9 cellular contexts compared by ENCODE assay signal in the genomic region with DNA sequence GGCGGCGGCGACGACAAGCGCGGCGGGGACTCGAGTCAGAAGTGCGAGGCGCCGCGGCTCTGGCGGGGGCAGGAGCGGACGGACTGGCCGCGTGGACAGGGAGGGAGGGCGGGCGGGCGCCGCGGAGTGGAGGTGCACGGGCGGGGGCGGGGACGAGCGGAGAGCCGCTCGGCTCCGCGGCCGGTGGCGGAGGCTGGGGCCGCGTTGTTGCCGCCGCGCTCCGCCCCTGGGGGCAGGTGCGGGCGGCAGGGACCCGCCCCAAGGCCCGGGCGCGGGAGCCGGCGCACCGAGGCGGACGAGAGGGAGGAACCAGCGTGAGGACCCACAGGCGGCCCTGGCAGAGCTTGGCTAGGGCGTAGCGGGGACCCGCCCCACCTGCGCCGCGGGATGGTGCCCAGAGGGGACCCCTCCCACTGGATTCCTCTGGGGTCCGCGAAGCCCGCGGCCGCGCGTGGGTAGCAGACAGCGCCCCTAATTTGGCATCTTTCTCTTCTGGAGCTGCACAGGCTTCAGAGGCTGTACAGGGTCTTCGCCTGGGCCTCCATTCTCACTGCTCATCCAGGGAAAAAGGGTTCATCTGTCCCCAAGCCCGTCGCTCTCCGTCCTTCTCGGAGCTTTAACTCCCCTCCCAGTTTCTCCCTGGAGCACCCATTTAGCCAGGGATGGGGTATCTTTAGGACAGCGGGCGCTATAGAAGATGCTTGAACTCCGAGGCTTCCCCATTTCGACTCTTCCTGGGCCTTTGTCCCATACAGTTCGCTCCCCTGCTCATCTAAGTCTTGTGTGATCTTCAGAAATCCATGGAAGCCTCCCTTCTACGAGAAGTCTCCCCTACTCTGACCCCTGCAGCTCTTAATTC. TPM values are rescaled to one million over a fixed set of nuclear protein-coding genes. Genes with fewer than 3 reads are reported as not detected.
DNase-seq lines count a peak whose midpoint lies in the region; ATAC-seq, FAIRE-seq and TF ChIP-seq lines count a peak whose summit lies in the region.
"Had no signal": no experiment of that assay in that cellular context is flagged by ENCODE, and none has a peak within 500 bp of the region (broad histone marks: within the 10 kb centered on the region; RNA-seq: fewer than 3 reads in every experiment).

TMEM163 (minus strand) TSS at position 45 of the 859 bp plus-strand sequence.

- dilution Hi-C loops in endothelial cell of umbilical vein (cut with MboI; ENCODE audit: extremely low pct_ligation_motif_present, low sequenced_read_pairs), result no loop called here

- intact Hi-C loops in endothelial cell of umbilical vein (cut with micrococcal nuclease), result loop anchor here (5.0 kb wide), 1 partner anchor 62 kb away; no protein-coding TSS in a partner anchor

- no TSS peak for BruUV-seq in endothelial cell of umbilical vein (replicated peaks; lab: Mats Ljungman, UMichigan)

- POLR2A ChIA-PET in endothelial cell of umbilical vein (lab: Charles Lee), result no interaction called here

- TF ChIP-seq CTCF in endothelial cell of umbilical vein (IDR thresholded peaks at IDR 0.05; ENCODE audit: extremely low read depth in 1 of 2, insufficient read depth in 1 of 2, low read depth in 1 of 2, low read length in 2 of 2), result no peak

- no peaks in the 10 kb centered on the region for H3K9me1 ChIP-seq in endothelial cell of umbilical vein (replicated peaks; ENCODE audit: control insufficient read depth, extremely low read depth, insufficient read depth, low read length)

- H3K4me1 ChIP-seq in endothelial cell of umbilical vein (ENCODE audit: control insufficient read depth, extremely low read depth, insufficient read depth, low read length), result no peaks in the 10 kb centered on the region

- ATAC-seq in HG03342 (IDR thresholded peaks at IDR 0.05; ENCODE audit: unreplicated experiment) (peak; percentile 56), GM18867 (IDR thresholded peaks at IDR 0.05; ENCODE audit: unreplicated experiment) (no peak)
- peak; percentile 53 to 60 for ATAC-seq in activated CD4-positive, CD25-positive, alpha-beta regulatory T cell treated with anti-CD3 and anti-CD28 coated beads, Interleukin-2, amount 50 U/mL, for 24 hours
- peak; percentile 75 to 82 for ATAC-seq in natural killer cell treated with Interleukin-12 subunit alpha and Interleukin-12 subunit beta and Interleukin-15 and Interleukin-18, amount 100 ng/mL, for 72 hours

- peak within 1 kb of the TSS in 1 of 2 donors; percentile 8 for H3K27ac Mint-ChIP-seq in natural killer cell treated with Interleukin-12 subunit alpha and Interleukin-12 subunit beta and Interleukin-15 and Interleukin-18, amount 100 ng/mL, for 72 hours

- H3K4me3 Mint-ChIP-seq in natural killer cell treated with Interleukin-12 subunit alpha and Interleukin-12 subunit beta and Interleukin-15 and Interleukin-18, amount 100 ng/mL, for 72 hours, result peak within 1 kb of the TSS; percentile 88

- peaks cover 24 to 36% of the 10 kb centered on the region in 2 donors for H3K4me1 Mint-ChIP-seq in natural killer cell treated with Interleukin-12 subunit alpha and Interleukin-12 subunit beta and Interleukin-15 and Interleukin-18, amount 100 ng/mL, for 72 hours (ENCODE audit: low read depth in 2 of 2)

- H2AFZ ChIP-seq in endothelial cell of umbilical vein (ENCODE audit: low read depth, low read length), result peak within 1 kb of the TSS; percentile 66

- H3K79me2 ChIP-seq in endothelial cell of umbilical vein (ENCODE audit: control insufficient read depth, insufficient read depth, low read length), result no peaks in the 10 kb centered on the region

- no peak within 1 kb of the TSS for H3K9ac ChIP-seq in endothelial cell of umbilical vein (replicated peaks; ENCODE audit: extremely low read depth, insufficient read depth, low read length)

- peaks cover 45 to 49% of the 10 kb centered on the region in 2 donors for H3K27me3 Mint-ChIP-seq in natural killer cell treated with Interleukin-12 subunit alpha and Interleukin-12 subunit beta and Interleukin-15 and Interleukin-18, amount 100 ng/mL, for 72 hours

- FAIRE-seq in GM19239 (lab: Jason Lieb, UNC), result no peak
- no peak for FAIRE-seq in endothelial cell of umbilical vein (lab: Jason Lieb, UNC)

- H3K4me3 ChIP-seq in endothelial cell of umbilical vein (replicated peaks in 1 of 3; ENCODE audit: insufficient read depth in 1 of 3, low read depth in 1 of 3, low read length in 3 of 3), result peak within 1 kb of the TSS in 2 of 3 experiments; percentile 24 to 28

- H3K4me2 ChIP-seq in endothelial cell of umbilical vein (ENCODE audit: insufficient read depth, low read length), result peak within 1 kb of the TSS; percentile 31

- CTCF ChIA-PET in endothelial cell of umbilical vein (lab: Charles Lee), result interaction anchor here (1.1 to 1.8 kb wide), 6 partner anchors 10 to 268 kb away, joined by 3 to 6 read pairs (median 5); no protein-coding TSS in a partner anchor

- no peaks in the 10 kb centered on the region for H3K9me3 ChIP-seq in endothelial cell of umbilical vein (replicated peaks; ENCODE audit: control insufficient read depth, insufficient read depth, low read length)
- H3K9me3 ChIP-seq: neutrophil had no signal

- H3K27ac ChIP-seq in endothelial cell of umbilical vein (ENCODE audit: insufficient read depth, low read depth, low read length), result no peak within 1 kb of the TSS
- H3K27ac ChIP-seq: neutrophil had no signal

- DNase-seq in GM19239 (ENCODE audit: insufficient read length, low spot score) (peak; percentile 19), endothelial cell of umbilical vein (ENCODE audit: low read depth, low spot score) (no peak), H4 (ENCODE audit: low spot score) (no peak), T1000 (lab: John Stamatoyannopoulos, UW) (no peak)
- DNase-seq in natural killer cell treated with Interleukin-12 subunit alpha and Interleukin-12 subunit beta and Interleukin-15 and Interleukin-18, amount 100 ng/mL, for 72 hours (ENCODE audit: low spot score), result no peak

- no peaks in the 10 kb centered on the region for H4K20me1 ChIP-seq in endothelial cell of umbilical vein (replicated peaks; ENCODE audit: control insufficient read depth, extremely low read depth, insufficient read depth, low read length)

- H3K36me3 Mint-ChIP-seq in natural killer cell treated with Interleukin-12 subunit alpha and Interleukin-12 subunit beta and Interleukin-15 and Interleukin-18, amount 100 ng/mL, for 72 hours, result no peaks in the 10 kb centered on the region

- H3K36me3 ChIP-seq in endothelial cell of umbilical vein (ENCODE audit: control insufficient read depth in 2 of 2, extremely low read depth in 1 of 2, insufficient read depth in 2 of 2, low read length in 2 of 2), result no peaks in the 10 kb centered on the region
- H3K36me3 ChIP-seq: neutrophil had no signal

- H3K9me3 Mint-ChIP-seq in natural killer cell treated with Interleukin-12 subunit alpha and Interleukin-12 subunit beta and Interleukin-15 and Interleukin-18, amount 100 ng/mL, for 72 hours, result no peaks in the 10 kb centered on the region

- H3K27me3 ChIP-seq in endothelial cell of umbilical vein (ENCODE audit: control insufficient read depth in 2 of 2, insufficient read depth in 2 of 2, low read length in 2 of 2), result peaks cover 27 to 68% of the 10 kb centered on the region in 2 experiments

- TF ChIP-seq POLR2A in endothelial cell of umbilical vein (IDR thresholded peaks at IDR 0.05; ENCODE audit: low read depth, low read length), result no peak

TF ChIP-seq in endothelial cell of umbilical vein, 7 proteins besides CTCF, POLR2A, EP300 and RAD21:
- TF ChIP-seq MAX (IDR thresholded peaks at IDR 0.05; ENCODE audit: insufficient read depth, insufficient read length), result no peak
- no peak for TF ChIP-seq JUN (IDR thresholded peaks at IDR 0.05; ENCODE audit: borderline replicate concordance, insufficient read depth, insufficient read length, low read depth)
- TF ChIP-seq EZH2 (IDR thresholded peaks at IDR 0.05; ENCODE audit: borderline replicate concordance, low read depth, low read length, severe bottlenecking), result no peak
- TF ChIP-seq GATA2 (IDR thresholded peaks at IDR 0.05; ENCODE audit: insufficient read depth, insufficient read length, low read depth, low read length), result no peak
- TF ChIP-seq MYC (IDR thresholded peaks at IDR 0.05; ENCODE audit: low read depth, low read length), result no peak
- TF ChIP-seq POLR2AphosphoS5 (IDR thresholded peaks at IDR 0.05; ENCODE audit: insufficient read depth, low read depth, low read length), result no peak
- TF ChIP-seq FOS (IDR thresholded peaks at IDR 0.05; ENCODE audit: borderline replicate concordance, insufficient read depth, low read length), result no peak

RNA-seq across cellular contexts. Expression of gene TMEM163, which starts in this region (rescaled TPM):
- total RNA-seq in endothelial cell of umbilical vein, result 1.0 and 1.3 TPM in 2 replicates
- 2.2 and 2.8 TPM in 2 replicates for polyA plus RNA-seq in endothelial cell of umbilical vein
- 3.3 and 4.1 TPM in 2 replicates for polyA plus RNA-seq in endothelial cell of umbilical vein (2011; cell fraction: cytosol; rRNA removed)
- polyA plus RNA-seq in endothelial cell of umbilical vein (2011; cell fraction: nucleus; rRNA removed), result 4.8 TPM in 2 replicates
- 0.33 and 2.6 TPM in 2 replicates for polyA plus RNA-seq in endothelial cell of umbilical vein (2012)
- 2.1 and 2.5 TPM in 2 replicates for polyA minus RNA-seq in endothelial cell of umbilical vein
- polyA minus RNA-seq in endothelial cell of umbilical vein (2011; cell fraction: cytosol; rRNA and poly(A)+ RNA removed), result not detected
- 1.9 and 3.4 TPM in 2 replicates for polyA minus RNA-seq in endothelial cell of umbilical vein (2011; cell fraction: nucleus; rRNA and poly(A)+ RNA removed)
- total RNA-seq in natural killer cell treated with Interleukin-12 subunit alpha and Interleukin-12 subunit beta and Interleukin-15 and Interleukin-18, amount 100 ng/mL, for 72 hours, result 1 to 10 TPM in 1 of 2 donors, under 1 TPM in 1; 0.93 to 2.6 TPM
- not detected in 2 replicates for total RNA-seq in H4 (2014; rRNA removed; shearing (Covaris generic))
